1 cellular context compared by ENCODE assay signal in the genomic region with DNA sequence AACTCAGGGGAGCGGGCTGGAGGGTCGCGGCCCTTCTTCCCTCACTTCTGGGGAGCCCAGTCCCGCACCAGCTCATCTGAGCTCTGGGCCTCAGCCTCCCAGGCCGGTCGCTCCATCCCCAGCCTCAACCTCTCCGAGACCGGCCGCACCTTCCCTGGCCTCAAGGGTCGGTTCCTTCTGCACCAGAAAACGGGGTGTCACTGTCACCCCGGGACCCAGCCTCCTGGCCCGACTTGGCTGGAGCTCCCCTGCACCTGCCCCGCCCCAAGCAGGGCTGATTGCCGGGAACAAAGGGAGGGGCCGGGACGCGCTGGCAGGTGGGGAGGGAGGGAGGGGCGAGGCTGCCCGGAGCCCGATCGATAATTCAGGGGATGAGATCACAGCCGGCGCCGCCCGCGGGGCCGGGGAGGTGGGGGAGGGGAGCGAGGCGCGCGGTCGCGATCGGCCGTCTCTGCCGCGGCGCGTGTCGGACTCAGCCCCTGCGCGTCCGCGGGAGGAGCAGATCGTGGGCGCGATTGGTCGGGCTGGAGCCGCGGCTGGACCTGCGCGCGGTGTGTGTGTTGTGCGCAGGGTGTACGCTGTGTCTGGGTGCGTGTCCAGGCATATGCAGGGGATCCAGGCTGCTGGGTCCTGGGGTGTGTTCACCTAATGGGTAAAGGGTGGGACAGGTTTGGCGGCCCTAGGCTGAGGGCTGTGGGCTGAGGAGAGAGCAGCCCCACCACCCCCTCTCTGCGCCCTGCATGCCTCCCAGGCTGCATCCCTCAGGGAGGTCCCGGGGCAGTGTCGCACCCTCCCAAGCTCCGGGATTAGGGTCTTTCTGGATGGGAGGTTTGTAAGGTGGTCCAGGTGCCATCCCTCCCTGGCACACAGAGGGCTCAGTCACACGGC.
TF ChIP-seq lines count a peak whose summit lies in the region.

No MANE protein-coding gene starts in this region.

TF ChIP-seq in HepG2, 621 proteins besides CTCF, POLR2A, EP300 and RAD21 (continued from another document and continues in another):
- TF ChIP-seq, protein P1, sequence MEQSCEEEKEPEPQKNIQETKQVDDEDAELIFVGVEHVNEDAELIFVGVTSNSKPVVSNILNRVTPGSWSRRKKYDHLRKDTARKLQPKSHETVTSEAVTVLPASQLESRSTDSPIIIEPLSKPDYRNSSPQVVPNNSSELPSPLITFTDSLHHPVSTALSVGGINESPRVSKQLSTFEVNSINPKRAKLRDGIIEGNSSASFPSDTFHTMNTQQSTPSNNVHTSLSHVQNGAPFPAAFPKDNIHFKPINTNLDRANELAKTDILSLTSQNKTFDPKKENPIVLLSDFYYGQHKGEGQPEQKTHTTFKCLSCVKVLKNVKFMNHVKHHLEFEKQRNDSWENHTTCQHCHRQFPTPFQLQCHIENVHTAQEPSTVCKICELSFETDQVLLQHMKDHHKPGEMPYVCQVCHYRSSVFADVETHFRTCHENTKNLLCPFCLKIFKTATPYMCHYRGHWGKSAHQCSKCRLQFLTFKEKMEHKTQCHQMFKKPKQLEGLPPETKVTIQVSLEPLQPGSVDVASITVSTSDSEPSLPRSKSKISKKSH (CRISPR knock-in tag; IDR thresholded peaks at IDR 0.05; ENCODE audit: borderline replicate concordance), result no peak
- TF ChIP-seq, protein P2, sequence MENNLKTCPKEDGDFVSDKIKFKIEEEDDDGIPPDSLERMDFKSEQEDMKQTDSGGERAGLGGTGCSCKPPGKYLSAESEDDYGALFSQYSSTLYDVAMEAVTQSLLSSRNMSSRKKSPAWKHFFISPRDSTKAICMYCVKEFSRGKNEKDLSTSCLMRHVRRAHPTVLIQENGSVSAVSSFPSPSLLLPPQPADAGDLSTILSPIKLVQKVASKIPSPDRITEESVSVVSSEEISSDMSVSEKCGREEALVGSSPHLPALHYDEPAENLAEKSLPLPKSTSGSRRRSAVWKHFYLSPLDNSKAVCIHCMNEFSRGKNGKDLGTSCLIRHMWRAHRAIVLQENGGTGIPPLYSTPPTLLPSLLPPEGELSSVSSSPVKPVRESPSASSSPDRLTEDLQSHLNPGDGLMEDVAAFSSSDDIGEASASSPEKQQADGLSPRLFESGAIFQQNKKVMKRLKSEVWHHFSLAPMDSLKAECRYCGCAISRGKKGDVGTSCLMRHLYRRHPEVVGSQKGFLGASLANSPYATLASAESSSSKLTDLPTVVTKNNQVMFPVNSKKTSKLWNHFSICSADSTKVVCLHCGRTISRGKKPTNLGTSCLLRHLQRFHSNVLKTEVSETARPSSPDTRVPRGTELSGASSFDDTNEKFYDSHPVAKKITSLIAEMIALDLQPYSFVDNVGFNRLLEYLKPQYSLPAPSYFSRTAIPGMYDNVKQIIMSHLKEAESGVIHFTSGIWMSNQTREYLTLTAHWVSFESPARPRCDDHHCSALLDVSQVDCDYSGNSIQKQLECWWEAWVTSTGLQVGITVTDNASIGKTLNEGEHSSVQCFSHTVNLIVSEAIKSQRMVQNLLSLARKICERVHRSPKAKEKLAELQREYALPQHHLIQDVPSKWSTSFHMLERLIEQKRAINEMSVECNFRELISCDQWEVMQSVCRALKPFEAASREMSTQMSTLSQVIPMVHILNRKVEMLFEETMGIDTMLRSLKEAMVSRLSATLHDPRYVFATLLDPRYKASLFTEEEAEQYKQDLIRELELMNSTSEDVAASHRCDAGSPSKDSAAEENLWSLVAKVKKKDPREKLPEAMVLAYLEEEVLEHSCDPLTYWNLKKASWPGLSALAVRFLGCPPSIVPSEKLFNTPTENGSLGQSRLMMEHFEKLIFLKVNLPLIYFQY (CRISPR knock-in tag; IDR thresholded peaks at IDR 0.05; ENCODE audit: borderline replicate concordance), result no peak
- TF ChIP-seq TMF1 (CRISPR knock-in tag; IDR thresholded peaks at IDR 0.05; ENCODE audit: low read depth) (no peak), ZNF10 (CRISPR knock-in tag; IDR thresholded peaks at IDR 0.05; ENCODE audit: borderline replicate concordance, low read depth) (no peak), HCFC1 (IDR thresholded peaks at IDR 0.05; ENCODE audit: low read depth, low read length) (no peak), TCF12 (IDR thresholded peaks at IDR 0.05) (no peak), TCF12 (CRISPR knock-in tag; IDR thresholded peaks at IDR 0.05) (0 out of 2 replicates have a peak, but pooled peaks have one; percentile 60), ESRRA (CRISPR knock-in tag; IDR thresholded peaks at IDR 0.05; ENCODE audit: low read depth) (no peak; the same call in 1 of the 2 replicates), ZNF761 (CRISPR knock-in tag; conservative IDR thresholded peaks at IDR 0.05) (no peak), XBP1 (CRISPR knock-in tag; IDR thresholded peaks at IDR 0.05) (no peak), ATRX (CRISPR knock-in tag; IDR thresholded peaks at IDR 0.05; ENCODE audit: borderline replicate concordance) (no peak), ZNF766 (CRISPR knock-in tag; IDR thresholded peaks at IDR 0.05; ENCODE audit: borderline replicate concordance) (no peak), SAP130 (CRISPR knock-in tag; IDR thresholded peaks at IDR 0.05; ENCODE audit: low read depth) (peak; percentile 87), WIZ (CRISPR knock-in tag; IDR thresholded peaks at IDR 0.05) (no peak), POLR2G (IDR thresholded peaks at IDR 0.05; ENCODE audit: low read depth, low read length) (no peak), ELF4 (CRISPR knock-in tag; IDR thresholded peaks at IDR 0.05; ENCODE audit: borderline replicate concordance) (no peak), ELF3 (CRISPR knock-in tag; IDR thresholded peaks at IDR 0.05) (peak; percentile 55), TP53 (CRISPR knock-in tag; conservative IDR thresholded peaks at IDR 0.05) (no peak)
- TF ChIP-seq, protein P3, sequence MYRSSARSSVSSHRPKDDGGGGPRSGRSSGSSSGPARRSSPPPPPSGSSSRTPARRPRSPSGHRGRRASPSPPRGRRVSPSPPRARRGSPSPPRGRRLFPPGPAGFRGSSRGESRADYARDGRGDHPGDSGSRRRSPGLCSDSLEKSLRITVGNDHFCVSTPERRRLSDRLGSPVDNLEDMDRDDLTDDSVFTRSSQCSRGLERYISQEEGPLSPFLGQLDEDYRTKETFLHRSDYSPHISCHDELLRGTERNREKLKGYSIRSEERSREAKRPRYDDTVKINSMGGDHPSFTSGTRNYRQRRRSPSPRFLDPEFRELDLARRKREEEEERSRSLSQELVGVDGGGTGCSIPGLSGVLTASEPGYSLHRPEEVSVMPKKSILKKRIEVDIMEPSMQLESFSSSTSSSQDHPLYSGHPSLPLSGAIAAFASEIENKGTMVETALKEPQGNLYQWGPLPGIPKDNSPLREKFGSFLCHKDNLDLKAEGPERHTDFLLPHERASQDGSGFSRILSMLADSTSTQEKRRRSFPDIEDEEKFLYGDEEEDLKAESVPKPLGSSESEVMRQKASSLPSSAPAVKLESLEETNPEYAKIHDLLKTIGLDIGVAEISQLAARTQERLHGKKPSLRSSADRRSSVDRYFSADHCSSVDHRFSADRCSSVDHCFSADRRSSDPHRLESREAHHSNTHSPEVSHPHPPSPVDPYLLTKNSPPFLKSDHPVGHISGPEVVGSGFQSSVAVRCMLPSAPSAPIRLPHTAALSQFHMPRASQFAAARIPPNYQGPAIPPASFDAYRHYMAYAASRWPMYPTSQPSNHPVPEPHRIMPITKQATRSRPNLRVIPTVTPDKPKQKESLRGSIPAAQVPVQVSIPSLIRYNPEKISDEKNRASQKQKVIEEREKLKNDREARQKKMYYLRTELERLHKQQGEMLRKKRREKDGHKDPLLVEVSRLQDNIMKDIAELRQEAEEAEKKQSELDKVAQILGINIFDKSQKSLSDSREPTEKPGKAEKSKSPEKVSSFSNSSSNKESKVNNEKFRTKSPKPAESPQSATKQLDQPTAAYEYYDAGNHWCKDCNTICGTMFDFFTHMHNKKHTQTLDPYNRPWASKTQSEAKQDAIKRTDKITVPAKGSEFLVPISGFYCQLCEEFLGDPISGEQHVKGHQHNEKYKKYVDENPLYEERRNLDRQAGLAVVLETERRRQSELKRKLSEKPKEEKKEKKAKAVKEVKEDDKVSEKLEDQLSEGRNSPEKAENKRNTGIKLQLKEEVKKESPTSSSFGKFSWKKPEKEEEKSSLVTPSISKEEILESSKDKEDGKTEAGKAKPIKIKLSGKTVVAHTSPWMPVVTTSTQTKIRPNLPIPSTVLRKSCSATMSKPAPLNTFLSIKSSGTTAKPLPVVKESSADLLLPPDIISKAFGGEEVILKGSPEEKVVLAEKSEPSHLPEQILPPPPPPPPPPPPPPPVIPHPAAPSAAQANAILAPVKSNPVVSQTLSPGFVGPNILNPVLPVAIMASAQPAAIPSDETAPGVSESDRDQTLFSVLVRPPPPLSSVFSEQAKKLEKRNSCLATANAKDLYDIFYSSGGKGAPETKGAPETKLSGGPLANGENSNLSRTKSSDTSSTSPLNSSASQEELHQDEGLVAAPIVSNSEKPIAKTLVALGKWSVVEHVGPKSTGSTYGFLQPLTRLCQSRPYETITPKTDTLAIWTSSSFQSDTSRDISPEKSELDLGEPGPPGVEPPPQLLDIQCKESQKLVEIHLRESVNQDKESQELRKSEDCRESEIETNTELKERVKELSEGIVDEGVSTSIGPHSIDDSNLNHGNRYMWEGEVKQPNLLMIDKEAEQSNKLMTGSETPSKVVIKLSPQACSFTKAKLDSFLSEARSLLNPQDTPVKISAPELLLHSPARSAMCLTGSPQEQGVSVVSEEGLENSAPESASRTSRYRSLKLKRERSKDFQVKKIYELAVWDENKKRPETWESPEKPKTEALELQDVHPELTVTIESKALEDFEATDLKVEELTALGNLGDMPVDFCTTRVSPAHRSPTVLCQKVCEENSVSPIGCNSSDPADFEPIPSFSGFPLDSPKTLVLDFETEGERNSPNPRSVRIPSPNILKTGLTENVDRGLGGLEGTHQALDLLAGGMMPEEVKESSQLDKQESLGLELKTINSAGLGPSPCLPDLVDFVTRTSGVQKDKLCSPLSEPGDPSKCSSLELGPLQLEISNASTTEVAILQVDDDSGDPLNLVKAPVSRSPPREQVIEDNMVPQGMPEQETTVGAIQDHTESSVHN (CRISPR knock-in tag; IDR thresholded peaks at IDR 0.05), result no peak
- TF ChIP-seq, protein P4, sequence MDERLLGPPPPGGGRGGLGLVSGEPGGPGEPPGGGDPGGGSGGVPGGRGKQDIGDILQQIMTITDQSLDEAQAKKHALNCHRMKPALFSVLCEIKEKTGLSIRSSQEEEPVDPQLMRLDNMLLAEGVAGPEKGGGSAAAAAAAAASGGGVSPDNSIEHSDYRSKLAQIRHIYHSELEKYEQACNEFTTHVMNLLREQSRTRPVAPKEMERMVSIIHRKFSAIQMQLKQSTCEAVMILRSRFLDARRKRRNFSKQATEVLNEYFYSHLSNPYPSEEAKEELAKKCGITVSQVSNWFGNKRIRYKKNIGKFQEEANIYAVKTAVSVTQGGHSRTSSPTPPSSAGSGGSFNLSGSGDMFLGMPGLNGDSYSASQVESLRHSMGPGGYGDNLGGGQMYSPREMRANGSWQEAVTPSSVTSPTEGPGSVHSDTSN (CRISPR knock-in tag; IDR thresholded peaks at IDR 0.05), result no peak
- TF ChIP-seq, protein P5, sequence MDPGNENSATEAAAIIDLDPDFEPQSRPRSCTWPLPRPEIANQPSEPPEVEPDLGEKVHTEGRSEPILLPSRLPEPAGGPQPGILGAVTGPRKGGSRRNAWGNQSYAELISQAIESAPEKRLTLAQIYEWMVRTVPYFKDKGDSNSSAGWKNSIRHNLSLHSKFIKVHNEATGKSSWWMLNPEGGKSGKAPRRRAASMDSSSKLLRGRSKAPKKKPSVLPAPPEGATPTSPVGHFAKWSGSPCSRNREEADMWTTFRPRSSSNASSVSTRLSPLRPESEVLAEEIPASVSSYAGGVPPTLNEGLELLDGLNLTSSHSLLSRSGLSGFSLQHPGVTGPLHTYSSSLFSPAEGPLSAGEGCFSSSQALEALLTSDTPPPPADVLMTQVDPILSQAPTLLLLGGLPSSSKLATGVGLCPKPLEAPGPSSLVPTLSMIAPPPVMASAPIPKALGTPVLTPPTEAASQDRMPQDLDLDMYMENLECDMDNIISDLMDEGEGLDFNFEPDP (CRISPR knock-in tag; conservative IDR thresholded peaks at IDR 0.05), result no peak
